8 cellular contexts compared by ENCODE assay signal in genomic region chr1:78333426-78334012, GRCh38.
DNase-seq lines count a peak whose midpoint lies in the region; ATAC-seq and TF ChIP-seq lines count a peak whose summit lies in the region.

No MANE protein-coding gene starts in this region.

- H2BK5ac ChIP-seq in IMR-90 (ENCODE audit: low read depth, low read length, poor library complexity, severe bottlenecking) = peak overlapping the region; percentile 61

- H3K4me3 ChIP-seq in IMR-90 (ENCODE audit: insufficient read depth, low read depth, low read length) (no peak overlapping the region), brain microvascular endothelial cell (ENCODE audit: low read depth, low read length) (no peak overlapping the region), mucosa of descending colon (no peak overlapping the region)

- intact Hi-C loops in IMR-90 (cut with micrococcal nuclease) = loop anchor here (10.0 kb wide), 1 partner anchor 59 kb away; no protein-coding TSS in a partner anchor
- intact Hi-C loops in mucosa of descending colon (cut with DNase I, micrococcal nuclease) = no loop called here

- no peaks in the 10 kb centered on the region for H4K20me1 ChIP-seq in IMR-90 (ENCODE audit: insufficient read depth, low read length)

- no TSS peak for BruUV-seq in IMR-90 (replicated peaks; lab: Mats Ljungman, UMichigan)

- H3K36me3 ChIP-seq in IMR-90 (ENCODE audit: control insufficient read depth, insufficient read depth, low read length) (no peaks in the 10 kb centered on the region), brain microvascular endothelial cell (replicated peaks) (no peaks in the 10 kb centered on the region), mucosa of descending colon (ENCODE audit: low read depth) (no peaks in the 10 kb centered on the region)

- peak overlapping the region in 1 of 2 experiments; percentile 73; a peak in 2 of 4 replicates for H4K8ac ChIP-seq in IMR-90 (ENCODE audit: low read depth in 2 of 2, low read length in 2 of 2)

- peak overlapping the region; percentile 74 for H2BK120ac ChIP-seq in IMR-90 (ENCODE audit: low read depth, low read length)

- no CpG with 5 or more reads among the region's 5 CpGs for WGBS in IMR-90 (ENCODE audit: extremely low coverage in 2 of 2, insufficient read length in 1 of 2), 2 experiments

- CTCF ChIA-PET in IMR-90 (lab: Yijun Ruan, JAX) = interaction anchor here (0.5 to 1.2 kb wide), 10 partner anchors 9 to 498 kb away, joined by 3 to 4 read pairs (median 3); no protein-coding TSS in a partner anchor

- 0 out of 2 replicates have a peak, but pooled peaks cover 2% of the 10 kb centered on the region for H3K9me1 ChIP-seq in IMR-90 (ENCODE audit: insufficient read depth, low read length)

- no peak overlapping the region for H3K9ac ChIP-seq in IMR-90 (ENCODE audit: low read depth, low read length)

- H3K56ac ChIP-seq in IMR-90 (ENCODE audit: extremely low read depth, insufficient read depth, low read length) = no peak overlapping the region

- no peaks in the 10 kb centered on the region for H3K79me1 ChIP-seq in IMR-90 (ENCODE audit: low read depth in 1 of 2, low read length in 2 of 2)

- H3K4ac ChIP-seq in IMR-90 (ENCODE audit: low read depth, low read length) = peak overlapping the region; percentile 70

- dilution Hi-C loops in IMR-90 (cut with HindIII; ENCODE audit: low sequenced_read_pairs, unreplicated experiment) = no loop called here

- TF ChIP-seq RAD21 in IMR-90 (IDR thresholded peaks at IDR 0.05; ENCODE audit: low read length) = no peak; the same call in 1 of the 2 replicates

- in situ Hi-C loops in G401 (cut with HindIII; ENCODE audit: low sequenced_read_pairs) = no loop called here
- in situ Hi-C loops in IMR-90 (cut with MboI; ENCODE audit: low sequenced_read_pairs) = no loop called here
- in situ Hi-C loops in brain microvascular endothelial cell (cut with HindIII; ENCODE audit: low pct_ligation_motif_present, low sequenced_read_pairs) = no loop called here

- DNase-seq in G401 (ENCODE audit: low spot score) (peak; percentile 1), IMR-90 (peak; percentile 58), brain microvascular endothelial cell (peak; percentile 50), mucosa of descending colon (no peak), cerebellum (ENCODE audit: low spot score) (no peak), mesenteric fat pad (ENCODE audit: low spot score) (no peak)
- no peak for DNase-seq in effector CD4-positive, alpha-beta T cell

- no peak overlapping the region for H3K23ac ChIP-seq in IMR-90 (ENCODE audit: low read depth, low read length)

- TF ChIP-seq CTCF in IMR-90 (conservative IDR thresholded peaks at IDR 0.05; ENCODE audit: low read depth, low read length) = peak; percentile 50
- peak; percentile 83 for TF ChIP-seq CTCF in brain microvascular endothelial cell (IDR thresholded peaks at IDR 0.05; ENCODE audit: low read depth, low read length, missing control alignments)
- peak; percentile 62 for TF ChIP-seq CTCF in mucosa of descending colon (IDR thresholded peaks at IDR 0.05)

- H3K14ac ChIP-seq in IMR-90 (replicated peaks; ENCODE audit: low read depth, low read length) = peak overlapping the region; percentile 57

- H3K4me2 ChIP-seq in IMR-90 (ENCODE audit: low read depth, low read length) = no peak overlapping the region

- H2AFZ ChIP-seq in IMR-90 (replicated peaks; ENCODE audit: low read length, poor library complexity) = peak overlapping the region; percentile 68

- POLR2A ChIA-PET in IMR-90 (lab: Charles Lee; ENCODE audit: unreplicated experiment) = no interaction called here

- H3K27me3 ChIP-seq in IMR-90 (ENCODE audit: control insufficient read depth, insufficient read depth, low read length) (no peaks in the 10 kb centered on the region), brain microvascular endothelial cell (replicated peaks) (no peaks in the 10 kb centered on the region)

- H2BK15ac ChIP-seq in IMR-90 (ENCODE audit: low read depth, low read length) = peak overlapping the region; percentile 27; the same call in 2 of the 3 replicates

- 0 out of 2 replicates have a peak overlapping the region, but pooled peaks have one; percentile 7 for H4K5ac ChIP-seq in IMR-90 (ENCODE audit: low read depth, low read length)

- H2BK20ac ChIP-seq in IMR-90 (ENCODE audit: low read depth, low read length) = peak overlapping the region; percentile 87

- H4K91ac ChIP-seq in IMR-90 (ENCODE audit: insufficient read depth, low read depth, low read length) = peak overlapping the region; percentile 37; the same call in 1 of the 2 replicates

- H2AK5ac ChIP-seq in IMR-90 (ENCODE audit: low read depth, low read length) = peak overlapping the region; percentile 91

- H3K4me1 ChIP-seq in IMR-90 (ENCODE audit: control insufficient read depth, insufficient read depth, low read length) = no peaks in the 10 kb centered on the region
- H3K4me1 ChIP-seq in mucosa of descending colon (ENCODE audit: low read depth) = no peaks in the 10 kb centered on the region

- H3K27ac ChIP-seq in IMR-90 (ENCODE audit: insufficient read depth, low read length) (no peak overlapping the region), brain microvascular endothelial cell (no peak overlapping the region)

- no peak overlapping the region for H2AK9ac ChIP-seq in IMR-90 (replicated peaks; ENCODE audit: low read depth, low read length, poor library complexity)

- peak overlapping the region; percentile 57; the same call in 1 of the 2 replicates for H3K18ac ChIP-seq in IMR-90 (ENCODE audit: low read depth, low read length)

- no peak for TF ChIP-seq POLR2A in IMR-90 (IDR thresholded peaks at IDR 0.05; ENCODE audit: low read depth, low read length)

- ATAC-seq in GM21526 (IDR thresholded peaks at IDR 0.05; ENCODE audit: low FRiP score, unreplicated experiment) = peak; percentile 94
- peak; percentile 40; the same call in 1 of the 2 replicates for ATAC-seq in IMR-90 (ENCODE audit: low read depth)
- peak; percentile 63 for ATAC-seq in mucosa of descending colon

- no peaks in the 10 kb centered on the region for H3K9me3 ChIP-seq in IMR-90 (ENCODE audit: control insufficient read depth, insufficient read depth, low read length)
- no peaks in the 10 kb centered on the region for H3K9me3 ChIP-seq in mucosa of descending colon

TF ChIP-seq in IMR-90, 13 proteins besides CTCF, POLR2A, EP300 and RAD21:
- TF ChIP-seq RCOR1 (IDR thresholded peaks at IDR 0.05; ENCODE audit: insufficient replicate concordance, low read length) (no peak), CEBPB (IDR thresholded peaks at IDR 0.05; ENCODE audit: low read depth, low read length) (peak; percentile 29; the same call in 1 of the 2 replicates), USF2 (IDR thresholded peaks at IDR 0.05; ENCODE audit: low read depth, low read length) (no peak)
TF ChIP-seq in IMR-90: peak in this region for 1.

Comparison
In these comparisons a context has a peak if more than half of its experiments do, and no peak if none do; other contexts are left out.
1. DNase-seq: peak in G401 (single experiment), IMR-90 (single experiment) and brain microvascular endothelial cell (single experiment); none in mucosa of descending colon (0 of 3), cerebellum (single experiment), effector CD4-positive, alpha-beta T cell (single experiment) and mesenteric fat pad (single experiment).
2. ATAC-seq: peak in every context shown above with its lines; median percentile 94 in GM21526; 63 in mucosa of descending colon; 40 in IMR-90.
3. Peak in every context shown above with its lines, with median percentiles within 50 percentile points of each other: CTCF ChIP-seq.